ENCODE assay signal across 13 cellular contexts in the genomic region with DNA sequence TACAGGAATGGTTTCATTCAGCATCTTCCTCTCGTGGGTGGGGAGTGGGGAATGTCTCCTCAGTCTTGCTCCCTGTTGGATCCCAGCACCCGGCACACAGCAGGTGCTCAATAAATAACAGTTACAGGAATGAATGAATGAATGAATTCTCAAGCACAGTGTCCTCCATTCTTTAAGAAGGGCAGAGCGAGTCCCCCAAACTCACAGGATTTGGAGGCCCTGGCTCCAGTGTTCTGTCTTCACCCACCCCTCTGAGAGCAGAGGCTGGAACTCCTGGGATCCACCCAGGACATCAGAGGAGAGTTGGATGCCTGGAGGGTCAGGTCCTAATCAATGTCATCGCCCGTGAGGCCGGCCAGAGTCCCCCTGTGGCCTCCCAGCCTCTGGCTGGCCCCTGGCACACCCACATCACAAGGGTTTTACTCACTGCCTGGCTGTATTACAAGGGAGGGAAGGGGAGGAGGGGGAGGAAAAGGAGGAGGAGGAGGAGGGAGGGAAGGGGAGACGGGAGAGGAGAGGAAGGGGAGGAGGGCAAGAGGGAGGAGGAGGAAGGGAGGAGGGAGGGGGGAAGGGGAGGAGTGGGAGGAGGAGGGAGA. TPM values are rescaled to one million over a fixed set of nuclear protein-coding genes. Genes with fewer than 3 reads are reported as not detected.
DNase-seq lines count a peak whose midpoint lies in the region; ATAC-seq and TF ChIP-seq lines count a peak whose summit lies in the region.
"Had no signal": no experiment of that assay in that cellular context is flagged by ENCODE, and none has a peak within 500 bp of the region (broad histone marks: within the 10 kb centered on the region; RNA-seq: fewer than 3 reads in every experiment).

No MANE protein-coding gene starts in this region.

- H3K9ac ChIP-seq in colonic mucosa (ENCODE audit: low read depth in 2 of 2, low read length in 2 of 2) = peak overlapping the region; percentile 56 to 73

- H3K27ac ChIP-seq in colonic mucosa = peak overlapping the region; percentile 94
- H3K27ac ChIP-seq: breast epithelium had no signal

- H3K27me3 ChIP-seq in colonic mucosa = no peaks in the 10 kb centered on the region

- ATAC-seq in HG03135 (IDR thresholded peaks at IDR 0.05; ENCODE audit: unreplicated experiment) = no peak
- no peak for ATAC-seq in HG02938 (IDR thresholded peaks at IDR 0.05; ENCODE audit: unreplicated experiment)
- no peak for ATAC-seq in GM18511 (IDR thresholded peaks at IDR 0.05; ENCODE audit: unreplicated experiment)

- intact Hi-C loops in colonic mucosa (cut with DNase I) = loop anchor here (5.0 kb wide), 1 partner anchor 43 kb away; no protein-coding TSS in a partner anchor

- no peak for TF ChIP-seq CTCF in colonic mucosa (IDR thresholded peaks at IDR 0.05)

- H3K4me3 ChIP-seq in colonic mucosa = no peak overlapping the region
- H3K4me3 ChIP-seq: breast epithelium had no signal

- DNase-seq in EH (ENCODE audit: low read depth) (peak; percentile 55), NCI-H226 (peak; percentile 71), colonic mucosa (peak; percentile 81), mucosa of gallbladder (ENCODE audit: low spot score) (peak; percentile 62), cerebellar nuclear complex (lab: John Stamatoyannopoulos, UW) (no peak)
- DNase-seq: activated CD4-positive, alpha-beta T cell treated with anti-CD3 and anti-CD28 coated beads for 1 hour; naive B cell; NCI-H1694 had no signal

- H3K9me3 ChIP-seq in colonic mucosa = no peaks in the 10 kb centered on the region
- H3K9me3 ChIP-seq: breast epithelium had no signal

- H3K36me3 ChIP-seq in colonic mucosa = no peaks in the 10 kb centered on the region
- H3K36me3 ChIP-seq: breast epithelium had no signal

- peaks cover 3% of the 10 kb centered on the region for H3K4me1 ChIP-seq in colonic mucosa
- H3K4me1 ChIP-seq: breast epithelium had no signal

RNA-seq across cellular contexts. Expression of gene CREB3L3, which starts 8.7 kb away (rescaled TPM):
- 1 to 10 TPM; 1.1 to 9.9 TPM for total RNA-seq in colonic mucosa
- total RNA-seq in mucosa of gallbladder = 0.55 TPM
- total RNA-seq: breast epithelium, SK-MEL-5 had no signal

RNA-seq across cellular contexts. Expression of gene MAP2K2, which starts 20.8 kb away (rescaled TPM):
- total RNA-seq in colonic mucosa (100 to 1,000 TPM; 211 to 260 TPM), mucosa of gallbladder (139 TPM)

RNA-seq across cellular contexts. Expression of gene SIRT6, which starts 37.6 kb away (rescaled TPM):
- total RNA-seq in colonic mucosa = 100 to 1,000 TPM in 1 of 2 donors, 10 to 100 TPM in 1; 83.9 to 120 TPM
- 28.3 TPM for total RNA-seq in mucosa of gallbladder

RNA-seq across cellular contexts. Expression of gene ANKRD24, which starts 37.7 kb away (rescaled TPM):
- 1 to 10 TPM in 1 of 2 donors, under 1 TPM in 1; 0.35 to 1.8 TPM for total RNA-seq in colonic mucosa
- 3.4 TPM for total RNA-seq in mucosa of gallbladder

Comparison
In these comparisons a context has a peak if more than half of its experiments do, and no peak if none do; other contexts are left out.
1. DNase-seq: peak in EH (single experiment), NCI-H226 (single experiment), colonic mucosa (single experiment) and mucosa of gallbladder (single experiment); none in cerebellar nuclear complex (0 of 2).